Comparison of ENCODE assay signal across 11 cellular contexts in genomic region chr5:125059255-125060050, GRCh38.
DNase-seq lines count a peak whose midpoint lies in the region; ATAC-seq and TF ChIP-seq lines count a peak whose summit lies in the region.
"Had no signal": no experiment of that assay in that cellular context is flagged by ENCODE, and none has a peak within 500 bp of the region (broad histone marks: within the 10 kb centered on the region; RNA-seq: fewer than 3 reads in every experiment).

No MANE protein-coding gene starts in this region.

- no peak for ATAC-seq in HG02973 (IDR thresholded peaks at IDR 0.05; ENCODE audit: unreplicated experiment)
- ATAC-seq: activated naive CD4-positive, alpha-beta T cell treated with anti-CD3 and anti-CD28 coated beads, Interleukin-2, amount 50 U/mL, for 72 hours had no signal

- H3K9me3 Mint-ChIP-seq in nephron progenitor cell = no peaks in the 10 kb centered on the region

- peak; percentile 20 for DNase-seq in ELF-1 (ENCODE audit: low read depth, low spot score)
- peak; percentile 41 for DNase-seq in NCI-H2227 (lab: John Stamatoyannopoulos, UW; ENCODE audit: unreplicated experiment)
- DNase-seq in dermis blood vessel endothelial cell = peak; percentile 12
- DNase-seq in nephron progenitor cell = no peak
- no peak for DNase-seq in midbrain (lab: John Stamatoyannopoulos, UW)
- no peak for DNase-seq in GM20000 (ENCODE audit: low spot score)
- DNase-seq in germinal center (ENCODE audit: low spot score) = no peak
- DNase-seq: activated CD8-positive, alpha-beta memory T cell treated with anti-CD3 and anti-CD28 coated beads, Interleukin-2, amount 50 U/mL, for 4 hours; spleen had no signal

- peak overlapping the region; percentile 96 for H3K27ac Mint-ChIP-seq in nephron progenitor cell
- H3K27ac Mint-ChIP-seq: activated naive CD4-positive, alpha-beta T cell treated with anti-CD3 and anti-CD28 coated beads, Interleukin-2, amount 50 U/mL, for 72 hours had no signal

- TF ChIP-seq CTCF in nephron progenitor cell (IDR thresholded peaks at IDR 0.05) (no peak), GM20000 (IDR thresholded peaks at IDR 0.05; ENCODE audit: extremely low read depth, missing control alignments) (no peak)

- H3K4me1 Mint-ChIP-seq in nephron progenitor cell = peaks cover 72% of the 10 kb centered on the region

- peak overlapping the region; percentile 54 for H3K4me3 Mint-ChIP-seq in nephron progenitor cell

- H3K27me3 Mint-ChIP-seq in nephron progenitor cell (ENCODE audit: low read depth, poor library complexity) = no peaks in the 10 kb centered on the region

- no peaks in the 10 kb centered on the region for H3K36me3 Mint-ChIP-seq in nephron progenitor cell (ENCODE audit: low read depth)
- H3K36me3 Mint-ChIP-seq: activated naive CD4-positive, alpha-beta T cell treated with anti-CD3 and anti-CD28 coated beads, Interleukin-2, amount 50 U/mL, for 72 hours had no signal

Comparison
In these comparisons a context has a peak if more than half of its experiments do, and no peak if none do; other contexts are left out.
1. DNase-seq: peak in ELF-1 (single experiment), NCI-H2227 (single experiment) and dermis blood vessel endothelial cell (single experiment); none in nephron progenitor cell (single experiment), midbrain (single experiment), GM20000 (single experiment) and germinal center (single experiment).